Comparison of ENCODE assay signal across 21 cellular contexts in the genomic region with DNA sequence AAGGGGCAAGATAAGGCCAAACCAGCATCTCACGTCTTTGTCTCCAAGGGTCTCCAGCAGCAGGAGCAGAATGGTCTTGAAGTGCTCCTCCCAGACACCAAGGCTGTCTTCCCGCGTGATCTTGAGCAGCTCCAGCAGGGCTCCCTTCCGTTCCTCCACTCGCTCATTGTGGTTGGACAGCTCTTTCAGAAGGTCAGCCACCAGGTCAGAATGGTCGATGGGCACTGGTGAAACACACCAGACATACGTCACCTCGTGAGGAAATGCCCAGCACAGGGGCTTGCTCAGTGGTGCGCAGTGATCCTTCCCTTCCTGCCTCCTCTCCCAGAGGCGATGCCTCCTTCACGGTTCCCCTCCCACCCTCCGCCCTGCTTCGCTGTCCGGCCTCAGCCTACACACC.
DNase-seq lines count a peak whose midpoint lies in the region; ATAC-seq, FAIRE-seq and TF ChIP-seq lines count a peak whose summit lies in the region.
"Had no signal": no experiment of that assay in that cellular context is flagged by ENCODE, and none has a peak within 500 bp of the region (broad histone marks: within the 10 kb centered on the region; RNA-seq: fewer than 3 reads in every experiment).

No MANE protein-coding gene starts in this region.

- peak overlapping the region; percentile 76 for H3K27ac ChIP-seq in 22Rv1
- no peak overlapping the region for H3K27ac ChIP-seq in IMR-90 (ENCODE audit: insufficient read depth, low read length)
- H3K27ac ChIP-seq in H1 (ENCODE audit: low read depth, low read length): no peak overlapping the region
- peak overlapping the region; percentile 50 to 79 (median 74) for H3K27ac ChIP-seq in gastrocnemius medialis
- no peak overlapping the region for H3K27ac ChIP-seq in Karpas-422 (ENCODE audit: low read length)
- H3K27ac ChIP-seq: KMS-11 had no signal

- peak overlapping the region; percentile 80 for H3K14ac ChIP-seq in IMR-90 (replicated peaks; ENCODE audit: low read depth, low read length)
- no peak overlapping the region for H3K14ac ChIP-seq in H1 (ENCODE audit: insufficient read length)

- H2BK5ac ChIP-seq in IMR-90 (ENCODE audit: low read depth, low read length, poor library complexity, severe bottlenecking) (peak overlapping the region; percentile 82), H1 (ENCODE audit: low read depth, low read length) (peak overlapping the region; percentile 6; the same call in 1 of the 2 replicates)

- no peak for DNase-seq in IMR-90
- no peak for DNase-seq in H1 (ENCODE audit: low read depth in 1 of 2, low spot score in 2 of 2)
- DNase-seq in gastrocnemius medialis: no peak
- no peak for DNase-seq in NCI-H1694 treated with DMSO at 0.1 percent for 48 hours (lab: John Stamatoyannopoulos, UW)
- no peak for DNase-seq in Karpas-422
- DNase-seq: DMS79, MV-4-11, NCI-H1105 treated with DMSO at 0.1 percent for 48 hours, NCI-H2081 treated with DMSO at 0.1 percent for 48 hours, NCI-H2171 treated with DMSO at 0.1 percent for 48 hours, NCI-H524 treated with DMSO at 0.1 percent for 48 hours, Right ventricle myocardium superior, SW 1271 had no signal

- H2BK12ac ChIP-seq in H1 (ENCODE audit: low read depth, low read length): no peak overlapping the region

- H2BK20ac ChIP-seq in IMR-90 (ENCODE audit: low read depth, low read length) (peak overlapping the region; percentile 26; the same call in 1 of the 2 replicates), H1 (ENCODE audit: low read length) (no peak overlapping the region)

- H3K4ac ChIP-seq in IMR-90 (ENCODE audit: low read depth, low read length) (peak overlapping the region; percentile 54), H1 (replicated peaks; ENCODE audit: insufficient read length, low read depth, low read length) (no peak overlapping the region)

- no peak overlapping the region for H2AFZ ChIP-seq in IMR-90 (replicated peaks; ENCODE audit: low read length, poor library complexity)
- no peak overlapping the region for H2AFZ ChIP-seq in H1 (ENCODE audit: low read length)
- H2AFZ ChIP-seq in Karpas-422 (ENCODE audit: low read length): no peak overlapping the region

- H3K56ac ChIP-seq in IMR-90 (ENCODE audit: extremely low read depth, insufficient read depth, low read length) (no peak overlapping the region), H1 (replicated peaks; ENCODE audit: insufficient read length, low read depth, low read length) (no peak overlapping the region)

- H3K23ac ChIP-seq in IMR-90 (ENCODE audit: low read depth, low read length) (peak overlapping the region; percentile 59; the same call in 1 of the 2 replicates), H1 (ENCODE audit: insufficient read length) (no peak overlapping the region)

- H3K9me1 ChIP-seq in IMR-90 (ENCODE audit: insufficient read depth, low read length): peaks cover 57% of the 10 kb centered on the region

- H3K18ac ChIP-seq in IMR-90 (ENCODE audit: low read depth, low read length): no peak overlapping the region
- H3K18ac ChIP-seq in H1 (ENCODE audit: extremely low read depth, low read length): no peak overlapping the region

- H4K5ac ChIP-seq in IMR-90 (ENCODE audit: low read depth, low read length) (no peak overlapping the region), H1 (ENCODE audit: insufficient read length, low read depth, low read length) (no peak overlapping the region)

- TF ChIP-seq RAD21 in IMR-90 (IDR thresholded peaks at IDR 0.05; ENCODE audit: low read length) (no peak), H1 (IDR thresholded peaks at IDR 0.05 in 1 of 2, conservative IDR thresholded peaks at IDR 0.05 in 1 of 2; ENCODE audit: low read depth in 2 of 2, low read length in 2 of 2) (no peak)

- H2BK15ac ChIP-seq in IMR-90 (ENCODE audit: low read depth, low read length): peak overlapping the region; percentile 27; the same call in 1 of the 3 replicates
- H2BK15ac ChIP-seq in H1 (ENCODE audit: low read length): no peak overlapping the region

- TF ChIP-seq POLR2A in IMR-90 (IDR thresholded peaks at IDR 0.05; ENCODE audit: low read depth, low read length) (no peak), H1 (IDR thresholded peaks at IDR 0.05; ENCODE audit: control extremely low read depth in 1 of 2, low read depth in 2 of 2, low read length in 2 of 2) (no peak), gastrocnemius medialis (IDR thresholded peaks at IDR 0.05) (no peak)

- no peak overlapping the region for H3K4me2 ChIP-seq in IMR-90 (ENCODE audit: low read depth, low read length)
- no peak overlapping the region for H3K4me2 ChIP-seq in H1 (ENCODE audit: insufficient read depth in 1 of 2, low read depth in 2 of 2, low read length in 2 of 2)
- H3K4me2 ChIP-seq in Karpas-422 (ENCODE audit: low read depth, low read length, poor library complexity, severe bottlenecking): no peak overlapping the region
- H3K4me2 ChIP-seq: KMS-11 had no signal

- H3K79me2 ChIP-seq in H1 (ENCODE audit: control insufficient read depth in 1 of 2, insufficient read depth in 2 of 2, low read length in 2 of 2): no peaks in the 10 kb centered on the region
- H3K79me2 ChIP-seq in Karpas-422 (ENCODE audit: low read length): 0 out of 2 replicates have a peak, but pooled peaks cover 5% of the 10 kb centered on the region

- H2BK120ac ChIP-seq in IMR-90 (ENCODE audit: low read depth, low read length) (peak overlapping the region; percentile 62), H1 (replicated peaks; ENCODE audit: low read depth, low read length) (no peak overlapping the region)

- H3K36me3 ChIP-seq in IMR-90 (ENCODE audit: control insufficient read depth, insufficient read depth, low read length): peaks cover 37% of the 10 kb centered on the region
- peaks cover 9 to 42% (median 26%) of the 10 kb centered on the region in 4 experiments; a peak in 7 of 8 replicates for H3K36me3 ChIP-seq in H1 (ENCODE audit: control insufficient read depth in 2 of 4, insufficient read depth in 4 of 4, low read length in 3 of 4)
- H3K36me3 ChIP-seq in gastrocnemius medialis: peaks cover 0 to 49% of the 10 kb centered on the region in 2 donors
- H3K36me3 ChIP-seq in Karpas-422 (ENCODE audit: insufficient read depth, low read length): peaks cover 39% of the 10 kb centered on the region; the same call in 1 of the 2 replicates

- no peaks in the 10 kb centered on the region for H3K9me3 ChIP-seq in IMR-90 (ENCODE audit: control insufficient read depth, insufficient read depth, low read length)
- H3K9me3 ChIP-seq in H1 (ENCODE audit: insufficient read depth in 2 of 2, low read depth in 1 of 2, low read length in 1 of 2): no peaks in the 10 kb centered on the region
- H3K9me3 ChIP-seq in gastrocnemius medialis: no peaks in the 10 kb centered on the region
- H3K9me3 ChIP-seq in Karpas-422 (ENCODE audit: low read length): no peaks in the 10 kb centered on the region

- H3K27me3 ChIP-seq in IMR-90 (ENCODE audit: control insufficient read depth, insufficient read depth, low read length) (no peaks in the 10 kb centered on the region), H1 (replicated peaks in 1 of 4; ENCODE audit: control insufficient read depth in 3 of 4, extremely low read depth in 1 of 4, insufficient read depth in 3 of 4, low read length in 3 of 4) (no peaks in the 10 kb centered on the region), gastrocnemius medialis (no peaks in the 10 kb centered on the region), Karpas-422 (ENCODE audit: low read length) (no peaks in the 10 kb centered on the region)

- intact Hi-C loops in IMR-90 (cut with micrococcal nuclease) (no loop called here), gastrocnemius medialis (cut with DNase I; ENCODE audit: low total_unique reads) (no loop called here)

- no TSS peak for BruUV-seq in IMR-90 (replicated peaks; lab: Mats Ljungman, UMichigan)

- WGBS in IMR-90 (ENCODE audit: extremely low coverage in 2 of 2, insufficient read length in 1 of 2), 2 experiments: 89% methylated on average over 9 of the region's 14 CpGs; no CpG with 5 or more reads in 1 of the 2 experiments
- WGBS in H1 (ENCODE audit: extremely low coverage in 1 of 2, insufficient coverage in 1 of 2, insufficient read length in 1 of 2, insufficient replicate concordance in 2 of 2, low coverage in 1 of 2, low lambda C conversion rate in 2 of 2, missing lambda C conversion rate in 1 of 2), 2 experiments: 93% methylated on average over 14 of the region's 14 CpGs; no CpG with 5 or more reads in 1 of the 2 experiments

- no peaks in the 10 kb centered on the region for H3K9me2 ChIP-seq in Karpas-422 (replicated peaks; ENCODE audit: insufficient read depth, low read length)

- no peak for FAIRE-seq in H1 (lab: Jason Lieb, UNC)
- FAIRE-seq: A204.1, H54, HTR-8/SVneo, RCC 7860 had no signal

- in situ Hi-C loops in IMR-90 (cut with MboI; ENCODE audit: low sequenced_read_pairs): loop anchor here (25.0 kb wide), 1 partner anchor 678 kb away; no protein-coding TSS in a partner anchor
- in situ Hi-C loops in gastrocnemius medialis (cut with MboI; ENCODE audit: low sequenced_read_pairs in 4 of 4): loop anchor here in 1 of 4 donors (25.0 kb wide), 1 partner anchor 278 kb away; no protein-coding TSS in a partner anchor

- TF ChIP-seq CTCF in 22Rv1 (IDR thresholded peaks at IDR 0.05): no peak
- no peak for TF ChIP-seq CTCF in IMR-90 (conservative IDR thresholded peaks at IDR 0.05; ENCODE audit: low read depth, low read length)
- no peak for TF ChIP-seq CTCF in H1 (IDR thresholded peaks at IDR 0.05; ENCODE audit: control extremely low read depth in 1 of 3, insufficient read depth in 1 of 3, low read depth in 1 of 3, low read length in 3 of 3)
- no peak for TF ChIP-seq CTCF in gastrocnemius medialis (IDR thresholded peaks at IDR 0.05 in 4 of 5, conservative IDR thresholded peaks at IDR 0.05 in 1 of 5)

- no peak overlapping the region for H3K9ac ChIP-seq in IMR-90 (ENCODE audit: low read depth, low read length)
- no peak overlapping the region for H3K9ac ChIP-seq in H1 (replicated peaks in 1 of 4; ENCODE audit: extremely low read depth in 1 of 4, low read depth in 3 of 4, low read length in 3 of 4)
- no peak overlapping the region for H3K9ac ChIP-seq in Karpas-422 (ENCODE audit: low read length)
- H3K9ac ChIP-seq: KMS-11 had no signal

- peaks cover 0 to 61% of the 10 kb centered on the region in 2 experiments; a peak in 3 of 4 replicates for H3K79me1 ChIP-seq in IMR-90 (ENCODE audit: low read depth in 1 of 2, low read length in 2 of 2)
- H3K79me1 ChIP-seq in H1 (ENCODE audit: low read depth, low read length): no peaks in the 10 kb centered on the region

- peak overlapping the region; percentile 34 for H4K91ac ChIP-seq in IMR-90 (ENCODE audit: insufficient read depth, low read depth, low read length)
- H4K91ac ChIP-seq in H1 (replicated peaks; ENCODE audit: insufficient read length, low read length): no peak overlapping the region

- CTCF ChIA-PET in IMR-90 (lab: Yijun Ruan, JAX) (interaction anchor here (2.5 kb wide), 1 partner anchor 9 kb away, joined by 12 read pairs; no protein-coding TSS in a partner anchor), H1 (lab: Charles Lee; ENCODE audit: partially characterized antibody) (interaction anchor here (1.5 to 4.5 kb wide), 4 partner anchors 9 to 270 kb away, joined by 4 to 26 read pairs (median 8); no protein-coding TSS in a partner anchor)

- POLR2A ChIA-PET in IMR-90 (lab: Charles Lee; ENCODE audit: unreplicated experiment): no interaction called here
- POLR2A ChIA-PET in H1 (lab: Charles Lee; ENCODE audit: partially characterized antibody): no interaction called here

- H3K23me2 ChIP-seq in H1 (ENCODE audit: low read depth, low read length): no peaks in the 10 kb centered on the region; the same call in 1 of the 2 replicates

- H4K20me1 ChIP-seq in IMR-90 (ENCODE audit: insufficient read depth, low read length) (peaks cover 7% of the 10 kb centered on the region; the same call in 1 of the 2 replicates), H1 (replicated peaks in 1 of 2; ENCODE audit: control insufficient read depth in 1 of 2, insufficient read depth in 2 of 2, low read length in 2 of 2) (peaks cover 2 to 3% of the 10 kb centered on the region in 2 experiments), Karpas-422 (ENCODE audit: insufficient read depth, low read depth, low read length) (no peaks in the 10 kb centered on the region)

- no peak for TF ChIP-seq EP300 in H1 (IDR thresholded peaks at IDR 0.05; ENCODE audit: borderline replicate concordance in 1 of 2, low read depth in 2 of 2, low read length in 2 of 2)

- H3K4me1 ChIP-seq in IMR-90 (ENCODE audit: control insufficient read depth, insufficient read depth, low read length) (peaks cover 30% of the 10 kb centered on the region), H1 (replicated peaks in 1 of 4; ENCODE audit: control insufficient read depth in 3 of 4, insufficient read depth in 4 of 4, low read length in 3 of 4) (no peaks in the 10 kb centered on the region), gastrocnemius medialis (peaks cover 13 to 23% of the 10 kb centered on the region in 2 donors), Karpas-422 (ENCODE audit: low read length) (peaks cover 11% of the 10 kb centered on the region)

- H4K8ac ChIP-seq in IMR-90 (ENCODE audit: low read depth in 2 of 2, low read length in 2 of 2) (peak overlapping the region in 1 of 2 experiments; percentile 66; a peak in 1 of 4 replicates), H1 (ENCODE audit: extremely low read depth, insufficient read depth, low read length) (no peak overlapping the region)

- no peak for ATAC-seq in IMR-90 (ENCODE audit: low read depth)
- no peak for ATAC-seq in gastrocnemius medialis
- no peak for ATAC-seq in HG02840 (IDR thresholded peaks at IDR 0.05; ENCODE audit: low FRiP score, unreplicated experiment)
- no peak for ATAC-seq in HG03457 (IDR thresholded peaks at IDR 0.05; ENCODE audit: unreplicated experiment)

- H2AK9ac ChIP-seq in IMR-90 (replicated peaks; ENCODE audit: low read depth, low read length, poor library complexity): no peak overlapping the region

- no peak overlapping the region for H3K4me3 ChIP-seq in IMR-90 (ENCODE audit: insufficient read depth, low read depth, low read length)
- H3K4me3 ChIP-seq in H1 (ENCODE audit: extremely low read depth in 1 of 4, insufficient read depth in 2 of 4, low read depth in 3 of 4, low read length in 4 of 4): no peak overlapping the region
- no peak overlapping the region for H3K4me3 ChIP-seq in gastrocnemius medialis
- H3K4me3 ChIP-seq in Karpas-422 (ENCODE audit: low read length): no peak overlapping the region

- dilution Hi-C loops in IMR-90 (cut with HindIII; ENCODE audit: low sequenced_read_pairs, unreplicated experiment): no loop called here

- H2AK5ac ChIP-seq in IMR-90 (ENCODE audit: low read depth, low read length) (peak overlapping the region; percentile 79), H1 (ENCODE audit: low read depth, low read length) (no peak overlapping the region)

Comparison
In these comparisons a context has a peak if more than half of its experiments do, and no peak if none do; other contexts are left out.
1. H3K27ac ChIP-seq: peak in 22Rv1 (single experiment) and gastrocnemius medialis (4 of 4); none in IMR-90 (single experiment), H1 (single experiment) and Karpas-422 (single experiment).